8 cellular contexts compared by ENCODE assay signal in the genomic region with DNA sequence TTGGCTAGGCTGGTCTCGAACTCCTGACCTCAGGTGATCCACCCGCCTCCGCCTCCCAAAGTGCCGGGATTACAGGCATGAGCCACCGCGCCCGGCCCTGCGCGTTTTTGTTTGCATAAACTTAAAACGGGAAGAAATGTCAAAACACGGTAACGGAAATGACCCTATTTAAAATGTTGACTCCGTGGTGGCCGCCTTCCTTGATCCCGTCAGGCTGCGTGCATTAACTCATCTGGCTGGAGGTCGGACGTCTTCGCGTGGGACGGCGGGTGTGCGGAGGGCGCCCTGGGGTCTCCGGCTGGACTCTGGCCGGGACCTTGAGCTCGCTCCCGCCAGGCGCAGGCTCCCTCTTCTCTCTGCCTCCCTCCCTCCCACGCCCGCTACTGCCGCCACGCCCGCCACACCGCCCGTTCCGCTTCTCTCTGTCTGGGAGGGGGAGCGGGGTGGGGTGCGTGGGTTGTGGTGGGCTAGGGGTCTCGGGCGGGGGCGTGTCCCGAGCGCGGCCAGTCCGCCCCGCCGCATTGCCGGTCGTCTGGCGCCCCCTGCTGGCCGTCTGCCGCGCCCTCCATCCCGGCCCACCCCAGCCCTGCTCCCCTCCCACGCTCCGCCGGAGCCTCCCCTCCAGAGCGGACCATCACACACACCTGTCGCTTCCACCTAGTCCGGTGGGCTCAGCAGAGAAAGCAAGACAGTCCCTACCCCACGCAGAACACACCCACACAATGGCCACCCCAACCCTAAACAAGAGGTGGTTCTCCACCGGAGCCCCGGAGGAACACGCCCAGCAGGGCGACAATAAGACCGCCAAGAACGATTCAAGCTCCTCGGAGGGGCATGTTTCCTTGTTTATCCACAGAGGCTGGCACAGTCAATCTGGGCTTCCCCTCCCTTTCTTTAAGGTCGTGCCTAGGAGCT. TPM values are rescaled to one million over a fixed set of nuclear protein-coding genes. Genes with fewer than 3 reads are reported as not detected.
DNase-seq lines count a peak whose midpoint lies in the region; ATAC-seq and TF ChIP-seq lines count a peak whose summit lies in the region.

No MANE protein-coding gene starts in this region.

- no peaks in the 10 kb centered on the region for H3K79me2 ChIP-seq in Loucy (ENCODE audit: insufficient read depth, low read length)

- H4K20me1 ChIP-seq in Loucy (ENCODE audit: insufficient read depth, low read length, poor library complexity, severe bottlenecking): no peaks in the 10 kb centered on the region

- no peaks in the 10 kb centered on the region for H3K9me3 ChIP-seq in Loucy (ENCODE audit: insufficient read depth, low read depth, low read length)

- no peaks in the 10 kb centered on the region for H3K9me2 ChIP-seq in Loucy (replicated peaks; ENCODE audit: low read depth, low read length)

- H3K4me3 ChIP-seq in Loucy (ENCODE audit: low read length, poor library complexity, severe bottlenecking): peak overlapping the region; percentile 70

- H3K4me1 ChIP-seq in Loucy (ENCODE audit: insufficient read depth, low read length, poor library complexity, severe bottlenecking): peaks cover 8% of the 10 kb centered on the region

- intact Hi-C loops in left colon (cut with DNase I, micrococcal nuclease): loop anchor here (5.0 to 10.0 kb wide), 3 partner anchors 169 to 334 kb away; no protein-coding TSS in a partner anchor

- H3K27me3 ChIP-seq in Loucy (ENCODE audit: insufficient read depth, low read length, poor library complexity, severe bottlenecking): no peaks in the 10 kb centered on the region

- H3K4me2 ChIP-seq in Loucy (ENCODE audit: low read depth, low read length, poor library complexity, severe bottlenecking): peak overlapping the region; percentile 91

- peak overlapping the region; percentile 96 for H2AFZ ChIP-seq in Loucy (ENCODE audit: low read length)

- ATAC-seq in GM19328 (IDR thresholded peaks at IDR 0.05; ENCODE audit: unreplicated experiment) (peak; percentile 58), left colon (peak; percentile 87), GM19324 (IDR thresholded peaks at IDR 0.05; ENCODE audit: low FRiP score, unreplicated experiment) (no peak)

- no peaks in the 10 kb centered on the region for H3F3A ChIP-seq in Loucy (ENCODE audit: low read depth)

- peak; percentile 94 for DNase-seq in AG20443 (ENCODE audit: low spot score)
- DNase-seq in activated CD4-positive, CD25-positive, alpha-beta regulatory T cell treated with anti-CD3 and anti-CD28 coated beads, Interleukin-2, amount 50 U/mL, for 72 hours: peak; percentile 86
- DNase-seq in cerebellar cortex (ENCODE audit: low spot score): peak; percentile 32
- DNase-seq in left colon: peak; percentile 42 to 78
- DNase-seq in stimulated activated CD4-positive, alpha-beta T cell treated with anti-CD3 and anti-CD28 coated beads, Interleukin-1b, Interleukin-23, amount 100 ng/mL, for 4 hours (ENCODE audit: low read depth in 2 of 2): peak; percentile 74 to 80

- TF ChIP-seq CTCF in Loucy (conservative IDR thresholded peaks at IDR 0.05; ENCODE audit: low read length): peak; percentile 71

- no peaks in the 10 kb centered on the region for H3K36me3 ChIP-seq in Loucy (ENCODE audit: insufficient read depth, low read length)

- H3K9ac ChIP-seq in Loucy (ENCODE audit: low read depth, low read length, poor library complexity, severe bottlenecking): peak overlapping the region; percentile 13

RNA-seq across cellular contexts. Expression of gene CCDC42, which starts 1.2 kb away (rescaled TPM):
- total RNA-seq in left colon: not detected

RNA-seq across cellular contexts. Expression of gene SPDYE4, which starts 12.5 kb away (rescaled TPM):
- not detected for total RNA-seq in left colon

RNA-seq across cellular contexts. Expression of gene MFSD6L, which starts 53.3 kb away (rescaled TPM):
- total RNA-seq in left colon: 1 to 10 TPM; 5.1 to 6.8 TPM

Comparison
In these comparisons a context has a peak if more than half of its experiments do, and no peak if none do; other contexts are left out.
1. DNase-seq: peak in every context shown above with its lines; median percentile 94 in AG20443; 86 in activated CD4-positive, CD25-positive, alpha-beta regulatory T cell treated with anti-CD3 and anti-CD28 coated beads, Interleukin-2, amount 50 U/mL, for 72 hours; 77 in stimulated activated CD4-positive, alpha-beta T cell treated with anti-CD3 and anti-CD28 coated beads, Interleukin-1b, Interleukin-23, amount 100 ng/mL, for 4 hours; 60 in left colon; 32 in cerebellar cortex.